ENCODE assay signal across 1 cellular context in genomic region chr12:39081910-39082309, GRCh38.
TF ChIP-seq lines count a peak whose summit lies in the region.

No MANE protein-coding gene starts in this region.

TF ChIP-seq in GM23338, 12 proteins besides CTCF, POLR2A, EP300 and RAD21 (continued from another document):
- TF ChIP-seq, protein P1, sequence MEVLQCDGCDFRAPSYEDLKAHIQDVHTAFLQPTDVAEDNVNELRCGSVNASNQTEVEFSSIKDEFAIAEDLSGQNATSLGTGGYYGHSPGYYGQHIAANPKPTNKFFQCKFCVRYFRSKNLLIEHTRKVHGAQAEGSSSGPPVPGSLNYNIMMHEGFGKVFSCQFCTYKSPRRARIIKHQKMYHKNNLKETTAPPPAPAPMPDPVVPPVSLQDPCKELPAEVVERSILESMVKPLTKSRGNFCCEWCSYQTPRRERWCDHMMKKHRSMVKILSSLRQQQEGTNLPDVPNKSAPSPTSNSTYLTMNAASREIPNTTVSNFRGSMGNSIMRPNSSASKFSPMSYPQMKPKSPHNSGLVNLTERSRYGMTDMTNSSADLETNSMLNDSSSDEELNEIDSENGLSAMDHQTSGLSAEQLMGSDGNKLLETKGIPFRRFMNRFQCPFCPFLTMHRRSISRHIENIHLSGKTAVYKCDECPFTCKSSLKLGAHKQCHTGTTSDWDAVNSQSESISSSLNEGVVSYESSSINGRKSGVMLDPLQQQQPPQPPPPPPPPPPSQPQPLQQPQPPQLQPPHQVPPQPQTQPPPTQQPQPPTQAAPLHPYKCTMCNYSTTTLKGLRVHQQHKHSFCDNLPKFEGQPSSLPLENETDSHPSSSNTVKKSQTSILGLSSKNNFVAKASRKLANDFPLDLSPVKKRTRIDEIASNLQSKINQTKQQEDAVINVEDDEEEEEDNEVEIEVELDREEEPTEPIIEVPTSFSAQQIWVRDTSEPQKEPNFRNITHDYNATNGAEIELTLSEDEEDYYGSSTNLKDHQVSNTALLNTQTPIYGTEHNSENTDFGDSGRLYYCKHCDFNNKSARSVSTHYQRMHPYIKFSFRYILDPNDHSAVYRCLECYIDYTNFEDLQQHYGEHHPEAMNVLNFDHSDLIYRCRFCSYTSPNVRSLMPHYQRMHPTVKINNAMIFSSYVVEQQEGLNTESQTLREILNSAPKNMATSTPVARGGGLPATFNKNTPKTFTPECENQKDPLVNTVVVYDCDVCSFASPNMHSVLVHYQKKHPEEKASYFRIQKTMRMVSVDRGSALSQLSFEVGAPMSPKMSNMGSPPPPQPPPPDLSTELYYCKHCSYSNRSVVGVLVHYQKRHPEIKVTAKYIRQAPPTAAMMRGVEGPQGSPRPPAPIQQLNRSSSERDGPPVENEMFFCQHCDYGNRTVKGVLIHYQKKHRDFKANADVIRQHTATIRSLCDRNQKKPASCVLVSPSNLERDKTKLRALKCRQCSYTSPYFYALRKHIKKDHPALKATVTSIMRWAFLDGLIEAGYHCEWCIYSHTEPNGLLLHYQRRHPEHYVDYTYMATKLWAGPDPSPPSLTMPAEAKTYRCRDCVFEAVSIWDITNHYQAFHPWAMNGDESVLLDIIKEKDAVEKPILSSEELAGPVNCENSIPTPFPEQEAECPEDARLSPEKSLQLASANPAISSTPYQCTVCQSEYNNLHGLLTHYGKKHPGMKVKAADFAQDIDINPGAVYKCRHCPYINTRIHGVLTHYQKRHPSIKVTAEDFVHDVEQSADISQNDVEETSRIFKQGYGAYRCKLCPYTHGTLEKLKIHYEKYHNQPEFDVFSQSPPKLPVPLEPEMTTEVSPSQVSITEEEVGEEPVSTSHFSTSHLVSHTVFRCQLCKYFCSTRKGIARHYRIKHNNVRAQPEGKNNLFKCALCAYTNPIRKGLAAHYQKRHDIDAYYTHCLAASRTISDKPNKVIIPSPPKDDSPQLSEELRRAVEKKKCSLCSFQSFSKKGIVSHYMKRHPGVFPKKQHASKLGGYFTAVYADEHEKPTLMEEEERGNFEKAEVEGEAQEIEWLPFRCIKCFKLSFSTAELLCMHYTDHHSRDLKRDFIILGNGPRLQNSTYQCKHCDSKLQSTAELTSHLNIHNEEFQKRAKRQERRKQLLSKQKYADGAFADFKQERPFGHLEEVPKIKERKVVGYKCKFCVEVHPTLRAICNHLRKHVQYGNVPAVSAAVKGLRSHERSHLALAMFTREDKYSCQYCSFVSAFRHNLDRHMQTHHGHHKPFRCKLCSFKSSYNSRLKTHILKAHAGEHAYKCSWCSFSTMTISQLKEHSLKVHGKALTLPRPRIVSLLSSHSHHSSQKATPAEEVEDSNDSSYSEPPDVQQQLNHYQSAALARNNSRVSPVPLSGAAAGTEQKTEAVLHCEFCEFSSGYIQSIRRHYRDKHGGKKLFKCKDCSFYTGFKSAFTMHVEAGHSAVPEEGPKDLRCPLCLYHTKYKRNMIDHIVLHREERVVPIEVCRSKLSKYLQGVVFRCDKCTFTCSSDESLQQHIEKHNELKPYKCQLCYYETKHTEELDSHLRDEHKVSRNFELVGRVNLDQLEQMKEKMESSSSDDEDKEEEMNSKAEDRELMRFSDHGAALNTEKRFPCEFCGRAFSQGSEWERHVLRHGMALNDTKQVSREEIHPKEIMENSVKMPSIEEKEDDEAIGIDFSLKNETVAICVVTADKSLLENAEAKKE (CRISPR knock-in tag; IDR thresholded peaks at IDR 0.05), result no peak
- TF ChIP-seq ZNF114 (CRISPR knock-in tag; IDR thresholded peaks at IDR 0.05) (no peak), REST (IDR thresholded peaks at IDR 0.05; ENCODE audit: unreplicated experiment) (no peak)
